8 cellular contexts compared by ENCODE assay signal in genomic region chr17:68036304-68037147, GRCh38. TPM values are rescaled to one million over a fixed set of nuclear protein-coding genes. Genes with fewer than 3 reads are reported as not detected.
DNase-seq lines count a peak whose midpoint lies in the region; ATAC-seq and TF ChIP-seq lines count a peak whose summit lies in the region.

No MANE protein-coding gene starts in this region.

- DNase-seq in AG09309 (ENCODE audit: low read depth) (no peak), ascending aorta (ENCODE audit: low spot score in 2 of 2) (no peak), right lobe of liver (no peak), upper lobe of left lung (no peak), D341Med (ENCODE audit: low spot score) (no peak), SKM-1 (lab: John Stamatoyannopoulos, UW; ENCODE audit: unreplicated experiment) (no peak), GM19240 (ENCODE audit: insufficient read length, low spot score) (no peak)

- peak; percentile 8 for ATAC-seq in HG02885 (IDR thresholded peaks at IDR 0.05; ENCODE audit: poor library complexity, unreplicated experiment)
- ATAC-seq in right lobe of liver = no peak
- no peak for ATAC-seq in upper lobe of left lung (ENCODE audit: low FRiP score in 2 of 2)

- H3K4me3 ChIP-seq in AG09309 (ENCODE audit: control insufficient read depth, low read depth, low read length) = peak overlapping the region; percentile 87
- peak overlapping the region; percentile 90 to 97 for H3K4me3 ChIP-seq in ascending aorta
- H3K4me3 ChIP-seq in right lobe of liver = peak overlapping the region; percentile 64 to 95 (median 92)
- H3K4me3 ChIP-seq in upper lobe of left lung = peak overlapping the region; percentile 81 to 100 (median 92)

- WGBS in right lobe of liver (ENCODE audit: insufficient coverage, low coverage, low lambda C conversion rate, missing lambda C conversion rate) = 18% methylated on average over 9 of the region's 11 CpGs
- 15 to 16% methylated on average over 11 of the region's 11 CpGs for WGBS in upper lobe of left lung, 2 donors

- no peaks in the 10 kb centered on the region for H3K27me3 ChIP-seq in ascending aorta
- no peaks in the 10 kb centered on the region for H3K27me3 ChIP-seq in right lobe of liver
- H3K27me3 ChIP-seq in upper lobe of left lung = no peaks in the 10 kb centered on the region

- intact Hi-C loops in ascending aorta (cut with DNase I) (loop anchor here (5.0 to 10.0 kb wide), 2 partner anchors 209 to 418 kb away; partner anchors contain the start of genes BPTF and WIPI1), right lobe of liver (cut with DNase I) (no loop called here)

- no peak for TF ChIP-seq POLR2A in right lobe of liver (IDR thresholded peaks at IDR 0.05)
- no peak for TF ChIP-seq POLR2A in upper lobe of left lung (IDR thresholded peaks at IDR 0.05)

- no peaks in the 10 kb centered on the region for H3K9me3 ChIP-seq in ascending aorta
- H3K9me3 ChIP-seq in right lobe of liver = no peaks in the 10 kb centered on the region
- H3K9me3 ChIP-seq in upper lobe of left lung = no peaks in the 10 kb centered on the region

- H3K27ac ChIP-seq in ascending aorta (peak overlapping the region; percentile 64 to 76), right lobe of liver (peak overlapping the region; percentile 22 to 78 (median 55)), upper lobe of left lung (peak overlapping the region; percentile 60 to 91 (median 80))

- peaks cover 20 to 26% of the 10 kb centered on the region in 2 donors for H3K36me3 ChIP-seq in ascending aorta
- peaks cover 0 to 20% (median 5%) of the 10 kb centered on the region in 4 donors for H3K36me3 ChIP-seq in right lobe of liver
- peaks cover 0 to 42% (median 26%) of the 10 kb centered on the region in 4 donors for H3K36me3 ChIP-seq in upper lobe of left lung

- H3K4me1 ChIP-seq in ascending aorta (peaks cover 0 to 7% of the 10 kb centered on the region in 2 donors), right lobe of liver (peaks cover 0 to 13% (median 0%) of the 10 kb centered on the region in 4 donors), upper lobe of left lung (peaks cover 9 to 18% (median 13%) of the 10 kb centered on the region in 4 donors)

- no peak for TF ChIP-seq EP300 in upper lobe of left lung (IDR thresholded peaks at IDR 0.05)

- no peak for TF ChIP-seq CTCF in AG09309 (IDR thresholded peaks at IDR 0.05; ENCODE audit: control insufficient read depth, insufficient read depth, low read depth, low read length, missing control alignments)
- TF ChIP-seq CTCF in ascending aorta (IDR thresholded peaks at IDR 0.05) = no peak
- TF ChIP-seq CTCF in right lobe of liver (IDR thresholded peaks at IDR 0.05) = no peak
- no peak for TF ChIP-seq CTCF in upper lobe of left lung (IDR thresholded peaks at IDR 0.05)

RNA-seq across cellular contexts. Expression of gene KPNA2, which starts 1.0 kb away (rescaled TPM):
- 11.6 TPM for total RNA-seq in ascending aorta
- 10 to 100 TPM in 4 of 6 experiments, 1 to 10 TPM in 2; 9.2 to 36.6 (median 20.0) TPM for total RNA-seq in right lobe of liver
- total RNA-seq in upper lobe of left lung = 10 to 100 TPM; 10.7 to 39.4 (median 26.7) TPM

RNA-seq across cellular contexts. Expression of gene C17orf58, which starts 40.3 kb away (rescaled TPM):
- 3.2 TPM for total RNA-seq in ascending aorta
- total RNA-seq in right lobe of liver = 10 to 100 TPM in 1 of 6 experiments, 1 to 10 TPM in 5; 7.2 to 12.4 (median 8.3) TPM
- total RNA-seq in upper lobe of left lung = 10 to 100 TPM in 2 of 6 donors, 1 to 10 TPM in 4; 4.2 to 21.0 (median 8.2) TPM
